ENCODE assay signal across 8 cellular contexts in genomic region chr20:10434467-10434831, GRCh38. TPM values are rescaled to one million over a fixed set of nuclear protein-coding genes. Genes with fewer than 3 reads are reported as not detected.
A peak's percentile ranks its signal among the peaks of the same experiment; 100 is the strongest.
DNase-seq lines count a peak whose midpoint lies in the region; ATAC-seq, FAIRE-seq and TF ChIP-seq lines count a peak whose summit lies in the region.

No MANE protein-coding gene starts in this region.

- CTCF ChIA-PET in activated B cell treated with CpG ODN at 0.5 μM for 24 hours (lab: Charles Lee) = interaction anchor here (1.4 to 2.0 kb wide), 3 partner anchors 8 to 42 kb away, joined by 5 to 10 read pairs (median 7); no protein-coding TSS in a partner anchor

- no peak for TF ChIP-seq CTCF in activated B cell treated with CpG ODN at 0.5 μM for 24 hours (IDR thresholded peaks at IDR 0.05)

- ATAC-seq in GM18870 (IDR thresholded peaks at IDR 0.05; ENCODE audit: unreplicated experiment) (peak; percentile 49), HG03139 (IDR thresholded peaks at IDR 0.05; ENCODE audit: unreplicated experiment) (peak; percentile 28), activated B cell treated with CpG ODN at 0.5 μM for 24 hours (ENCODE audit: low read depth) (peak; percentile 58)
- ATAC-seq in central memory CD8-positive, alpha-beta T cell (replicated peaks; ENCODE audit: extremely low read depth, poor library complexity, severe bottlenecking) = peak; percentile 50

- intact Hi-C loops in activated B cell treated with CpG ODN at 0.5 μM for 24 hours (cut with micrococcal nuclease) = loop anchor here (1.0 to 10.0 kb wide), 5 partner anchors 13 to 400 kb away; partner anchors contain the start of genes ANKEF1 and SNAP25

- peak overlapping the region; percentile 98 for H3K27ac Mint-ChIP-seq in activated B cell treated with CpG ODN at 0.5 μM for 24 hours
- H3K27ac Mint-ChIP-seq in central memory CD8-positive, alpha-beta T cell (ENCODE audit: low read depth) = peak overlapping the region; percentile 96

- in situ Hi-C loops in ACHN (cut with HindIII; ENCODE audit: low pct_ligation_motif_present, low pct_unique_long_range_greater_than_20kb, low sequenced_read_pairs) = no loop called here

- H3K36me3 Mint-ChIP-seq in activated B cell treated with CpG ODN at 0.5 μM for 24 hours (ENCODE audit: low read depth) = peaks cover 16% of the 10 kb centered on the region
- peaks cover 17% of the 10 kb centered on the region for H3K36me3 Mint-ChIP-seq in central memory CD8-positive, alpha-beta T cell (ENCODE audit: insufficient read depth)

- H3K9me3 Mint-ChIP-seq in activated B cell treated with CpG ODN at 0.5 μM for 24 hours = no peaks in the 10 kb centered on the region
- no peaks in the 10 kb centered on the region for H3K9me3 Mint-ChIP-seq in central memory CD8-positive, alpha-beta T cell

- POLR2A ChIA-PET in activated B cell treated with CpG ODN at 0.5 μM for 24 hours (lab: Charles Lee) = interaction anchor here (0.9 to 2.5 kb wide), 7 partner anchors 10 to 456 kb away, joined by 3 to 17 read pairs (median 6); partner anchors contain the start of gene ANKEF1

- peak overlapping the region; percentile 96 for H3K4me3 Mint-ChIP-seq in activated B cell treated with CpG ODN at 0.5 μM for 24 hours
- peak overlapping the region; percentile 86 for H3K4me3 Mint-ChIP-seq in central memory CD8-positive, alpha-beta T cell

- peak; percentile 95 for FAIRE-seq in islet of Langerhans (lab: Jason Lieb, UNC)

- DNase-seq in ACHN = peak; percentile 97
- peak; percentile 99 for DNase-seq in NCI-H2227 (lab: John Stamatoyannopoulos, UW; ENCODE audit: unreplicated experiment)
- DNase-seq in activated B cell treated with CpG ODN at 0.5 μM for 24 hours = peak; percentile 63
- peak; percentile 45 to 56 for DNase-seq in central memory CD8-positive, alpha-beta T cell (ENCODE audit: low spot score in 2 of 2)
- peak; percentile 65 to 66 for DNase-seq in stimulated activated CD4-positive, alpha-beta T cell treated with anti-CD3 and anti-CD28 coated beads, Interleukin-12 subunit alpha, Interleukin-12 subunit beta, amount 100 ng/mL, for 24 hours (ENCODE audit: low read depth in 2 of 2)

- no peaks in the 10 kb centered on the region for H3K27me3 Mint-ChIP-seq in activated B cell treated with CpG ODN at 0.5 μM for 24 hours
- no peaks in the 10 kb centered on the region for H3K27me3 Mint-ChIP-seq in central memory CD8-positive, alpha-beta T cell

- peaks cover 37% of the 10 kb centered on the region for H3K4me1 Mint-ChIP-seq in activated B cell treated with CpG ODN at 0.5 μM for 24 hours
- H3K4me1 Mint-ChIP-seq in central memory CD8-positive, alpha-beta T cell = peaks cover 37% of the 10 kb centered on the region

RNA-seq across cellular contexts. Expression of gene MKKS, which starts 0.4 kb away (rescaled TPM):
- 8.1 and 8.6 TPM in 2 replicates for total RNA-seq in activated B cell treated with CpG ODN at 0.5 μM for 24 hours

RNA-seq across cellular contexts. Expression of gene SLX4IP, which starts 0.7 kb away (rescaled TPM):
- 7.4 and 8.6 TPM in 2 replicates for total RNA-seq in activated B cell treated with CpG ODN at 0.5 μM for 24 hours

Comparison
In these comparisons a context has a peak if more than half of its experiments do, and no peak if none do; other contexts are left out.
1. Peak in every context shown above with its lines: DNase-seq and ATAC-seq.